In the genomic region with DNA sequence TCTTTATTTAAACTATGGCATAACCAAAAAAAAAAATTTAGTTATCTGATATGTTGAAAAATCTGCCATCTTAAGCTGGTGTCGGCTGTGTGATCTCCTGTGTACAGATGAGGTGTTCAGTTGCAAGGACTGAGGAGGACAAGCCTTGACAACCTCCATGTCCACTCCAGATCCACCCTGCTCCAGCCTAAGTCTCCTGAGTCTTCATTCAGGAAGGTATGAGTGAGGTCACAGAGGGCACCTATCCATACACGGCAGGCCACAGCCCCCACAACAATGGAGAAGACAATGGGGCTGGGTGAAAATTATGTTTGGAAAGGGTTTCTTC, we compare ENCODE assay signal across 21 cellular contexts.
"Had no signal": no experiment of that assay in that cellular context is flagged by ENCODE, and none has a peak within 500 bp of the region (broad histone marks: within the 10 kb centered on the region; RNA-seq: fewer than 3 reads in every experiment).

No MANE protein-coding gene starts in this region.

- H3K4me1 ChIP-seq: esophagus muscularis mucosa, left ventricle myocardium inferior, suprapubic skin had no signal

- H3K4me3 Mint-ChIP-seq: nephron, T-helper 17 cell, type B pancreatic cell had no signal

- H3K27me3 Mint-ChIP-seq: progenitor cell of endocrine pancreas, T-helper 17 cell, type B pancreatic cell had no signal

- H3K9me3 ChIP-seq: esophagus muscularis mucosa, left ventricle myocardium inferior, suprapubic skin had no signal

- H3K4me1 Mint-ChIP-seq: nephron, T-helper 17 cell had no signal

- ATAC-seq: T-helper 17 cell had no signal

- H3K27ac Mint-ChIP-seq: nephron, progenitor cell of endocrine pancreas, T-helper 17 cell, type B pancreatic cell had no signal

- H3K36me3 Mint-ChIP-seq: type B pancreatic cell had no signal

- H3K27me3 ChIP-seq: cardiac muscle cell, esophagus muscularis mucosa, hepatocyte, suprapubic skin had no signal

- H3K9me3 Mint-ChIP-seq: nephron, type B pancreatic cell had no signal

- H3K27ac ChIP-seq: cardiac muscle cell, esophagus muscularis mucosa, hepatocyte, left ventricle myocardium inferior, skin epidermis, suprapubic skin had no signal

- H3K4me3 ChIP-seq: cardiac muscle cell, esophagus muscularis mucosa, hepatocyte, left ventricle myocardium inferior, skin epidermis, suprapubic skin had no signal

- H3K36me3 ChIP-seq: cardiac muscle cell, esophagus muscularis mucosa, left ventricle myocardium inferior, suprapubic skin had no signal

- DNase-seq: activated CD4-positive, alpha-beta T cell treated with anti-CD3 and anti-CD28 coated beads, Interleukin-2, amount 50 U/mL, for 1 hour; activated CD4-positive, CD25-positive, alpha-beta regulatory T cell; activated effector memory CD4-positive, alpha-beta T cell treated with Interleukin-2 at 50 U/mL for 16 hours; activated naive CD4-positive, alpha-beta T cell treated with anti-CD3 and anti-CD28 coated beads, Interleukin-2, amount 50 U/mL, for 16 hours; activated T-cell treated with anti-CD3 and anti-CD28 coated beads, Interleukin-2, amount 50 U/mL, for 1 hour; kidney; left ventricle myocardium inferior; mesenchymal stem cell; right cardiac atrium; stimulated activated CD4-positive, alpha-beta T cell treated with anti-CD3 and anti-CD28 coated beads, Interleukin-15, amount 100 ng/mL, for 24 hours; stimulated activated CD4-positive, alpha-beta T cell treated with anti-CD3 and anti-CD28 coated beads, Interleukin-4, amount 100 ng/mL, for 1 hour; stimulated activated naive CD4-positive, alpha-beta T cell; T-helper 17 cell had no signal
